ENCODE assay signal across 21 cellular contexts in genomic region chr11:75775056-75775455, GRCh38. TPM values are rescaled to one million over a fixed set of nuclear protein-coding genes. Genes with fewer than 3 reads are reported as not detected.
DNase-seq lines count a peak whose midpoint lies in the region; ATAC-seq and TF ChIP-seq lines count a peak whose summit lies in the region.
"Had no signal": no experiment of that assay in that cellular context is flagged by ENCODE, and none has a peak within 500 bp of the region (broad histone marks: within the 10 kb centered on the region; RNA-seq: fewer than 3 reads in every experiment).

No MANE protein-coding gene starts in this region.

- H3K36me3 Mint-ChIP-seq in GM23338 (ENCODE audit: low read depth) (no peaks in the 10 kb centered on the region; the same call in 2 of the 3 replicates), chondrocyte (ENCODE audit: low read depth) (no peaks in the 10 kb centered on the region)
- peaks cover 27% of the 10 kb centered on the region for H3K36me3 Mint-ChIP-seq in stimulated activated memory B cell treated with anti-CD40 and anti-IgM and Interleukin-4, amounts not matched to agents 10 μg/mL and 1 μg/mL and 100 μg/mL, for 72 hours

- 0 out of 2 replicates have a peak overlapping the region, but pooled peaks have one; percentile 41 for H3K4me2 ChIP-seq in GM23338
- H3K4me2 ChIP-seq: SK-N-SH had no signal

- H3K36me3 ChIP-seq in GM23338 (ENCODE audit: insufficient read depth) (no peaks in the 10 kb centered on the region), right lobe of liver (peaks cover 0 to 13% (median 0%) of the 10 kb centered on the region in 4 donors)
- H3K36me3 ChIP-seq: Peyer's patch had no signal

- H3K27me3 ChIP-seq in GM23338 (ENCODE audit: insufficient read depth) (peaks cover 18% of the 10 kb centered on the region), right lobe of liver (no peaks in the 10 kb centered on the region)
- H3K27me3 ChIP-seq: Peyer's patch had no signal

- TF ChIP-seq CTCF in GM23338 (conservative IDR thresholded peaks at IDR 0.05; ENCODE audit: low read depth in 2 of 2) = peak; percentile 40 to 45
- no peak for TF ChIP-seq CTCF in chondrocyte (IDR thresholded peaks at IDR 0.05)
- TF ChIP-seq CTCF in right lobe of liver (IDR thresholded peaks at IDR 0.05) = no peak

- H3K9me3 ChIP-seq in right lobe of liver = no peaks in the 10 kb centered on the region
- H3K9me3 ChIP-seq: Peyer's patch, SK-N-SH had no signal

- 67% methylated on average over 1 of the region's 3 CpGs for WGBS in right lobe of liver (ENCODE audit: insufficient coverage, low coverage, low lambda C conversion rate, missing lambda C conversion rate)

- no peaks in the 10 kb centered on the region for H3F3A ChIP-seq in GM23338 (replicated peaks; ENCODE audit: low read depth)

- H3K27me3 Mint-ChIP-seq in GM23338 (ENCODE audit: insufficient read depth, low read depth, poor library complexity) = peaks cover 15% of the 10 kb centered on the region
- H3K27me3 Mint-ChIP-seq in chondrocyte (ENCODE audit: low read depth) = peaks cover 18% of the 10 kb centered on the region
- no peaks in the 10 kb centered on the region for H3K27me3 Mint-ChIP-seq in stimulated activated memory B cell treated with anti-CD40 and anti-IgM and Interleukin-4, amounts not matched to agents 10 μg/mL and 1 μg/mL and 100 μg/mL, for 72 hours

- intact Hi-C loops in right lobe of liver (cut with DNase I) = no loop called here

- peaks cover 2% of the 10 kb centered on the region for H4K20me1 ChIP-seq in GM23338 (replicated peaks; ENCODE audit: insufficient read depth)

- H3K4me1 Mint-ChIP-seq in GM23338 (peaks cover 14% of the 10 kb centered on the region), chondrocyte (ENCODE audit: low read depth) (no peaks in the 10 kb centered on the region)
- peaks cover 78% of the 10 kb centered on the region for H3K4me1 Mint-ChIP-seq in stimulated activated memory B cell treated with anti-CD40 and anti-IgM and Interleukin-4, amounts not matched to agents 10 μg/mL and 1 μg/mL and 100 μg/mL, for 72 hours

- H2AFZ ChIP-seq in GM23338 = no peak overlapping the region

- H3K9me2 ChIP-seq in GM23338 (ENCODE audit: insufficient read depth) = no peaks in the 10 kb centered on the region
- H3K9me2 ChIP-seq: SK-N-SH had no signal

- H3K27ac ChIP-seq in GM23338 (ENCODE audit: low read depth) = no peak overlapping the region
- H3K27ac ChIP-seq in right lobe of liver = no peak overlapping the region
- H3K27ac ChIP-seq: Peyer's patch had no signal

- DNase-seq in GM23338 (ENCODE audit: low spot score) = peak; percentile 56
- DNase-seq in chondrocyte (ENCODE audit: low spot score) = peak; percentile 25
- peak in 2 of 3 donors; percentile 9 to 20 for DNase-seq in right lobe of liver
- no peak for DNase-seq in NCI-H526 (lab: John Stamatoyannopoulos, UW)
- no peak for DNase-seq in AG08396 (ENCODE audit: low spot score)
- DNase-seq: Calu3; CD4-positive, alpha-beta T cell; DMS53; KBM-7; NCI-H1048; NCI-H1436 treated with DMSO at 0.1 percent for 48 hours; NCI-H2081; NCI-H510A; Peyer's patch; SK-N-SH had no signal

- ATAC-seq in GM23338 (peak; percentile 93), right lobe of liver (no peak), HG03196 (IDR thresholded peaks at IDR 0.05; ENCODE audit: unreplicated experiment) (no peak), HG03571 (IDR thresholded peaks at IDR 0.05; ENCODE audit: unreplicated experiment) (no peak)
- ATAC-seq in stimulated activated memory B cell treated with anti-CD40 and anti-IgM and Interleukin-4, amounts not matched to agents 10 μg/mL and 1 μg/mL and 100 μg/mL, for 72 hours = no peak
- ATAC-seq: HCT116, Right ventricle myocardium inferior had no signal

- no peaks in the 10 kb centered on the region for H3K9me3 Mint-ChIP-seq in GM23338
- H3K9me3 Mint-ChIP-seq in chondrocyte (ENCODE audit: low read depth) = no peaks in the 10 kb centered on the region
- no peaks in the 10 kb centered on the region for H3K9me3 Mint-ChIP-seq in stimulated activated memory B cell treated with anti-CD40 and anti-IgM and Interleukin-4, amounts not matched to agents 10 μg/mL and 1 μg/mL and 100 μg/mL, for 72 hours
- H3K9me3 Mint-ChIP-seq: CD4-positive, alpha-beta T cell had no signal

- H3K27ac Mint-ChIP-seq in GM23338 = no peak overlapping the region
- H3K27ac Mint-ChIP-seq in chondrocyte (ENCODE audit: unreplicated experiment) = no peak overlapping the region
- peak overlapping the region; percentile 6 for H3K27ac Mint-ChIP-seq in stimulated activated memory B cell treated with anti-CD40 and anti-IgM and Interleukin-4, amounts not matched to agents 10 μg/mL and 1 μg/mL and 100 μg/mL, for 72 hours
- H3K27ac Mint-ChIP-seq: CD4-positive, alpha-beta T cell had no signal

- H3K4me3 Mint-ChIP-seq in GM23338 = no peak overlapping the region
- no peak overlapping the region for H3K4me3 Mint-ChIP-seq in chondrocyte (ENCODE audit: unreplicated experiment)
- no peak overlapping the region for H3K4me3 Mint-ChIP-seq in stimulated activated memory B cell treated with anti-CD40 and anti-IgM and Interleukin-4, amounts not matched to agents 10 μg/mL and 1 μg/mL and 100 μg/mL, for 72 hours
- H3K4me3 Mint-ChIP-seq: CD4-positive, alpha-beta T cell had no signal

- H3K79me2 ChIP-seq in GM23338 (replicated peaks; ENCODE audit: insufficient read depth) = no peaks in the 10 kb centered on the region

- H3K4me3 ChIP-seq in GM23338 (no peak overlapping the region), right lobe of liver (no peak overlapping the region)
- H3K4me3 ChIP-seq: Peyer's patch had no signal

- TF ChIP-seq POLR2A in right lobe of liver (IDR thresholded peaks at IDR 0.05) = no peak

- peaks cover 13% of the 10 kb centered on the region; the same call in 1 of the 2 replicates for H3K4me1 ChIP-seq in GM23338 (ENCODE audit: insufficient read depth)
- H3K4me1 ChIP-seq in right lobe of liver = peaks cover 0 to 27% (median 9%) of the 10 kb centered on the region in 4 donors

TF ChIP-seq in GM23338, 12 proteins besides CTCF, POLR2A, EP300 and RAD21 (continues in another document):
- TF ChIP-seq EZH2 (IDR thresholded peaks at IDR 0.05; ENCODE audit: low read depth, unreplicated experiment) = no peak

RNA-seq across cellular contexts. Expression of gene DGAT2, which starts 6.5 kb away (rescaled TPM):
- total RNA-seq in GM23338 (2014; rRNA removed; shearing (Covaris generic)) = 1.6 and 2.6 TPM in 2 replicates
- polyA plus RNA-seq in GM23338 (2016; fragmentation: Nextera tagmentation; extraction: Ambion mirVana) = 1.9 TPM in 2 replicates
- total RNA-seq in chondrocyte (1.3 to 1.6 TPM in 2 of 3 replicates, not detected in the other), right lobe of liver (100 to 1,000 TPM in 5 of 6 experiments, 10 to 100 TPM in 1; 33.1 to 166 (median 124) TPM)

RNA-seq across cellular contexts. Expression of gene UVRAG, which starts 40.0 kb away (rescaled TPM):
- 11.4 and 15.3 TPM in 2 replicates for total RNA-seq in GM23338 (2014; rRNA removed; shearing (Covaris generic))
- 15.4 and 17.4 TPM in 2 replicates for polyA plus RNA-seq in GM23338 (2016; fragmentation: Nextera tagmentation; extraction: Ambion mirVana)
- total RNA-seq in chondrocyte (15.7 to 32.5 TPM (median 16.9 TPM) in 3 replicates), right lobe of liver (10 to 100 TPM in 3 of 6 experiments, 1 to 10 TPM in 3; 8.8 to 12.6 (median 10.3) TPM)

RNA-seq across cellular contexts. Expression of gene MOGAT2, which starts 57.4 kb away (rescaled TPM):
- not detected in 2 replicates for total RNA-seq in GM23338 (2014; rRNA removed; shearing (Covaris generic))
- not detected in 2 replicates for polyA plus RNA-seq in GM23338 (2016; fragmentation: Nextera tagmentation; extraction: Ambion mirVana)
- total RNA-seq in chondrocyte (not detected in 3 replicates), right lobe of liver (100 to 1,000 TPM in 3 of 6 experiments, 10 to 100 TPM in 3; 24.3 to 164 (median 100) TPM)
- total RNA-seq: Calu3; CD4-positive, alpha-beta T cell; M059J had no signal

Comparison
In these comparisons a context has a peak if more than half of its experiments do, and no peak if none do; other contexts are left out.
1. DNase-seq: peak in GM23338 (single experiment), chondrocyte (single experiment) and right lobe of liver (2 of 3); none in NCI-H526 (0 of 2) and AG08396 (single experiment).
2. CTCF ChIP-seq: peak in GM23338 (2 of 2); none in chondrocyte (single experiment) and right lobe of liver (0 of 4).
3. RNA of gene MOGAT2, which starts 57.4 kb away (total RNA-seq): 24.3 to 164 TPM in right lobe of liver; not detected in GM23338 and not detected in chondrocyte; every median in the first group is over 10 times any median in the second.